10 cellular contexts compared by ENCODE assay signal in the genomic region with DNA sequence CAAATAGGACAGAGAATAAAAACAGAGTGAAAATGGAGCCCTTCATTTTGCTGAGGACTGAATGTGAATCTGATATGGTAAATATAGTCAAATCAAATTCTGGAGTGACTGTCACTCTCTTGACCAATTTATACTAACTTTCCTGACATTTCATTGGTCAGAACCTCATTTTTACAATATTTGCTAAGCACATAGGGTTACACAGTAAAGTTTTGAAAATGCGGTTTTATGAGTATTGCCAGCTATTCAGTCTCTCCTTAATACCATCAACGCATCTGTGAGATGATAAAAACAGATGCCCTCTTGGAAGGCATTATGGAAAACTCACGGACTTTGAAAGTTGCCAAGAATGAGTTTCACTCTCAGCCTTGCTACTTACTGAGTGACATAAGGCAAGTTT. TPM values are rescaled to one million over a fixed set of nuclear protein-coding genes. Genes with fewer than 3 reads are reported as not detected.
"Had no signal": no experiment of that assay in that cellular context is flagged by ENCODE, and none has a peak within 500 bp of the region (broad histone marks: within the 10 kb centered on the region; RNA-seq: fewer than 3 reads in every experiment).

Gene INSL5, minus strand, starts transcription at position 101 of the 400 bp plus-strand sequence. Its CDS starts 55 bp downstream, at position 46.

- H3K9ac ChIP-seq: GM23248 had no signal

- H3K27ac ChIP-seq: GM23248, HL-60 had no signal

- H2AFZ ChIP-seq: GM23248 had no signal

- H3K4me1 ChIP-seq: HAP-1 had no signal

- H3K4me3 ChIP-seq: GM23248, HAP-1 had no signal

- ATAC-seq: HCT116, HepG2 had no signal

- H3K9me3 ChIP-seq: HAP-1 had no signal

- H3K36me3 ChIP-seq: HAP-1 had no signal

- DNase-seq: GM23248, GOT3, H7, HFFc6 had no signal

RNA-seq across cellular contexts. Expression of gene INSL5, which starts in this region (rescaled TPM):
- total RNA-seq: GM23248, H4, H7, HepG2, HFFc6, HT1080 had no signal
